26 cellular contexts compared by ENCODE assay signal in genomic region chr19:40486017-40486416, GRCh38. TPM values are rescaled to one million over a fixed set of nuclear protein-coding genes. Genes with fewer than 3 reads are reported as not detected.
DNase-seq lines count a peak whose midpoint lies in the region; ATAC-seq, FAIRE-seq and TF ChIP-seq lines count a peak whose summit lies in the region.
"Had no signal": no experiment of that assay in that cellular context is flagged by ENCODE, and none has a peak within 500 bp of the region (broad histone marks: within the 10 kb centered on the region; RNA-seq: fewer than 3 reads in every experiment).

No MANE protein-coding gene starts in this region.

- H2BK120ac ChIP-seq in trophoblast cell (ENCODE audit: insufficient read depth, low read length, poor library complexity) = no peak overlapping the region

- 24% methylated on average over 3 of the region's 3 CpGs for WGBS in HepG2 (ENCODE audit: low lambda C conversion rate)
- WGBS in right lobe of liver (ENCODE audit: insufficient coverage, low coverage, low lambda C conversion rate, missing lambda C conversion rate) = 54% methylated on average over 2 of the region's 3 CpGs
- WGBS in K562 (ENCODE audit: insufficient coverage, low coverage, missing lambda C conversion rate) = 90% methylated on average over 2 of the region's 3 CpGs
- WGBS in trophoblast cell (ENCODE audit: extremely low coverage, insufficient coverage, insufficient read length) = no CpG with 5 or more reads among the region's 3 CpGs

- no peak overlapping the region for H3K4me2 ChIP-seq in HepG2 (ENCODE audit: low read depth, low read length)
- H3K4me2 ChIP-seq in K562 (ENCODE audit: insufficient read depth, low read length) = no peak overlapping the region
- H3K4me2 ChIP-seq in trophoblast cell (ENCODE audit: low read length) = no peak overlapping the region
- H3K4me2 ChIP-seq: A549, BLaER1 had no signal

- H2BK5ac ChIP-seq in trophoblast cell (ENCODE audit: low read depth, low read length, poor library complexity) = no peak overlapping the region

- no peak overlapping the region for H2AK5ac ChIP-seq in trophoblast cell (ENCODE audit: low read length)

- intact Hi-C loops in HepG2 (cut with micrococcal nuclease; ENCODE audit: unreplicated experiment) (no loop called here), right lobe of liver (cut with DNase I) (no loop called here), K562 (cut with micrococcal nuclease) (no loop called here), A673 (cut with micrococcal nuclease; ENCODE audit: unreplicated experiment) (no loop called here)

- FAIRE-seq in HepG2 (lab: Jason Lieb, UNC) (no peak), K562 (lab: Jason Lieb, UNC) (no peak)
- FAIRE-seq: GM12878, GM12892, GM18507 had no signal

- CTCF ChIA-PET in HepG2 (lab: Yijun Ruan, JAX; ENCODE audit: low intra/inter-chr PET ratio, low total read pairs) = no interaction called here
- CTCF ChIA-PET in K562 (lab: Yijun Ruan, JAX; ENCODE audit: low intra/inter-chr PET ratio) = interaction anchor here (0.7 kb wide), 1 partner anchor 1641 kb away, joined by 5 read pairs; no protein-coding TSS in a partner anchor
- CTCF ChIA-PET in A673 (lab: Charles Lee) = no interaction called here

- POLR2A ChIA-PET in HepG2 (lab: Yijun Ruan, JAX) (no interaction called here), K562 (lab: Yijun Ruan, JAX) (interaction anchor here (0.8 to 2.0 kb wide), 2 partner anchors 16 to 21 kb away, joined by 3 to 8 read pairs; partner anchors contain the start of gene BLVRB), A673 (lab: Charles Lee; ENCODE audit: low non-redundant PET) (no interaction called here)

- no peak overlapping the region for H4K8ac ChIP-seq in trophoblast cell (ENCODE audit: low read depth, low read length)

- no peak for TF ChIP-seq EP300 in HepG2 (IDR thresholded peaks at IDR 0.05; ENCODE audit: low read depth in 2 of 2, low read length in 2 of 2)
- TF ChIP-seq EP300 in HepG2 (CRISPR knock-in tag; IDR thresholded peaks at IDR 0.05; ENCODE audit: borderline replicate concordance) = no peak
- TF ChIP-seq EP300 in K562 (IDR thresholded peaks at IDR 0.05; ENCODE audit: low read length) = no peak

- H3K23ac ChIP-seq in trophoblast cell (ENCODE audit: low read length) = no peak overlapping the region

- no peak overlapping the region for H3K18ac ChIP-seq in trophoblast cell (ENCODE audit: low read length)

- no peak overlapping the region for H4K91ac ChIP-seq in trophoblast cell (ENCODE audit: low read depth, low read length)

- no peak overlapping the region for H2AFZ ChIP-seq in HepG2 (ENCODE audit: low read length)
- no peak overlapping the region for H2AFZ ChIP-seq in K562 (ENCODE audit: low read depth, low read length)
- H2AFZ ChIP-seq in trophoblast cell (ENCODE audit: insufficient read depth, low read length, poor library complexity) = no peak overlapping the region

- H3K4ac ChIP-seq in trophoblast cell (ENCODE audit: low read depth, low read length) = no peak overlapping the region

- no peaks in the 10 kb centered on the region for H3K9me3 ChIP-seq in HepG2 (ENCODE audit: low read length)
- H3K9me3 ChIP-seq in right lobe of liver = no peaks in the 10 kb centered on the region
- H3K9me3 ChIP-seq in K562 (replicated peaks; ENCODE audit: control insufficient read depth, insufficient read depth, low read depth, low read length) = no peaks in the 10 kb centered on the region
- peaks cover 4% of the 10 kb centered on the region for H3K9me3 ChIP-seq in trophoblast cell (ENCODE audit: insufficient read depth, low read depth, low read length)
- no peaks in the 10 kb centered on the region for H3K9me3 ChIP-seq in A673 (ENCODE audit: low read depth, low read length, poor library complexity, severe bottlenecking)
- H3K9me3 ChIP-seq: A549, BE2C, BLaER1 had no signal

- no peak overlapping the region for H2BK12ac ChIP-seq in trophoblast cell (ENCODE audit: low read length)

- no peaks in the 10 kb centered on the region for H3K79me1 ChIP-seq in trophoblast cell (ENCODE audit: low read length)

- BruUV-seq in HepG2 (replicated peaks; lab: Mats Ljungman, UMichigan) = no TSS peak
- no TSS peak for BruUV-seq in K562 (replicated peaks; lab: Mats Ljungman, UMichigan)
- BruUV-seq in A673 (replicated peaks; lab: Mats Ljungman, UMichigan) = no TSS peak

- H3K27me3 ChIP-seq in HepG2 (ENCODE audit: control insufficient read depth in 1 of 2, insufficient read depth in 2 of 2, low read length in 2 of 2) (peaks cover 0 to 3% of the 10 kb centered on the region in 2 experiments; a peak in 3 of 5 replicates), right lobe of liver (no peaks in the 10 kb centered on the region), K562 (ENCODE audit: control insufficient read depth in 2 of 2, insufficient read depth in 2 of 2, low read length in 2 of 2) (no peaks in the 10 kb centered on the region), trophoblast cell (ENCODE audit: insufficient read depth, low read length) (no peaks in the 10 kb centered on the region), A673 (replicated peaks; ENCODE audit: insufficient read depth, low read depth, low read length, poor library complexity) (peaks cover 6% of the 10 kb centered on the region)
- H3K27me3 ChIP-seq: BE2C, BLaER1 had no signal

- DNase-seq in HepG2 (ENCODE audit: low spot score) (no peak), right lobe of liver (no peak), K562 (ENCODE audit: extremely low read depth in 1 of 4, low spot score in 3 of 4) (no peak), trophoblast cell (no peak), A673 (ENCODE audit: low spot score) (no peak)
- DNase-seq: ACHN; BE2C; C1 segment of cervical spinal cord; CD4-positive, alpha-beta memory T cell; CD4-positive, CD25-positive, alpha-beta regulatory T cell; CD8-positive, alpha-beta memory T cell; COR-L47; DMS 273 treated with DMSO at 0.1 percent for 48 hours; DMS153; DMS53; DMS79; DND-41; EL; GDM1 had no signal

- H3K27ac ChIP-seq in HepG2 (ENCODE audit: extremely low read length, insufficient read depth, low read length) = no peak overlapping the region
- H3K27ac ChIP-seq in right lobe of liver = no peak overlapping the region
- H3K27ac ChIP-seq in K562 (ENCODE audit: extremely low read depth, low read depth, low read length) = no peak overlapping the region
- H3K27ac ChIP-seq in trophoblast cell (ENCODE audit: low read depth, low read length) = no peak overlapping the region
- H3K27ac ChIP-seq in A673 (ENCODE audit: low read depth, low read length, poor library complexity, severe bottlenecking) = no peak overlapping the region
- H3K27ac ChIP-seq: 22Rv1, A549, BLaER1 had no signal

- no peak overlapping the region for H3K14ac ChIP-seq in trophoblast cell (ENCODE audit: low read length)

- H4K12ac ChIP-seq in trophoblast cell (ENCODE audit: low read depth, low read length) = no peak overlapping the region

- H3K4me3 ChIP-seq in HepG2 (replicated peaks in 1 of 3; ENCODE audit: insufficient read depth in 1 of 3, low read depth in 2 of 3, low read length in 3 of 3) = no peak overlapping the region
- no peak overlapping the region for H3K4me3 ChIP-seq in right lobe of liver
- H3K4me3 ChIP-seq in K562 = no peak overlapping the region
- H3K4me3 ChIP-seq in trophoblast cell (ENCODE audit: low read depth, low read length) = no peak overlapping the region
- no peak overlapping the region for H3K4me3 ChIP-seq in A673 (ENCODE audit: low read depth, low read length, poor library complexity, severe bottlenecking)
- H3K4me3 ChIP-seq: A549, BLaER1, GM12878 had no signal

- H3K4me1 ChIP-seq in HepG2 (ENCODE audit: insufficient read depth, low read length) = peaks cover 10% of the 10 kb centered on the region
- no peaks in the 10 kb centered on the region for H3K4me1 ChIP-seq in right lobe of liver
- peaks cover 4 to 25% of the 10 kb centered on the region in 2 experiments for H3K4me1 ChIP-seq in K562 (replicated peaks in 1 of 2; ENCODE audit: control insufficient read depth in 2 of 2, insufficient read depth in 2 of 2, low read length in 2 of 2)
- no peaks in the 10 kb centered on the region for H3K4me1 ChIP-seq in trophoblast cell (ENCODE audit: control insufficient read depth in 1 of 2, insufficient read depth in 2 of 2, low read length in 2 of 2)
- no peaks in the 10 kb centered on the region for H3K4me1 ChIP-seq in A673 (ENCODE audit: insufficient read depth, low read length, poor library complexity, severe bottlenecking)
- H3K4me1 ChIP-seq: BE2C, BLaER1 had no signal

- no peaks in the 10 kb centered on the region for H3K9me1 ChIP-seq in K562 (ENCODE audit: control insufficient read depth, insufficient read depth, low read length)

- H3K36me3 ChIP-seq in HepG2 (replicated peaks in 1 of 2; ENCODE audit: control insufficient read depth in 1 of 2, insufficient read depth in 2 of 2, low read length in 2 of 2) (no peaks in the 10 kb centered on the region), right lobe of liver (no peaks in the 10 kb centered on the region), K562 (ENCODE audit: control insufficient read depth, insufficient read depth, low read length) (no peaks in the 10 kb centered on the region), trophoblast cell (ENCODE audit: control insufficient read depth in 1 of 2, insufficient read depth in 2 of 2, low read length in 2 of 2) (no peaks in the 10 kb centered on the region), A673 (ENCODE audit: insufficient read depth, low read length, poor library complexity, severe bottlenecking) (no peaks in the 10 kb centered on the region)
- H3K36me3 ChIP-seq: BE2C, BLaER1 had no signal

- TF ChIP-seq POLR2A in HepG2 (IDR thresholded peaks at IDR 0.05; ENCODE audit: insufficient read depth in 1 of 2, low read depth in 2 of 2, low read length in 2 of 2) = no peak
- no peak for TF ChIP-seq POLR2A in right lobe of liver (IDR thresholded peaks at IDR 0.05)
- TF ChIP-seq POLR2A in K562 (conservative IDR thresholded peaks at IDR 0.05) = no peak

- H3K9ac ChIP-seq in HepG2 (ENCODE audit: insufficient read depth, low read depth, low read length) (no peak overlapping the region), K562 (ENCODE audit: insufficient read depth in 1 of 2, low read depth in 2 of 2, low read length in 2 of 2) (no peak overlapping the region), trophoblast cell (ENCODE audit: low read length) (no peak overlapping the region)
- H3K9ac ChIP-seq: BLaER1 had no signal

- in situ Hi-C loops in HepG2 (cut with HindIII; ENCODE audit: extremely low pct_ligation_motif_present, low pct_unique_long_range_greater_than_20kb) (no loop called here), K562 (cut with MboI) (no loop called here)

- H4K20me1 ChIP-seq in HepG2 (ENCODE audit: insufficient read depth, low read length) (no peaks in the 10 kb centered on the region), K562 (replicated peaks; ENCODE audit: control insufficient read depth, insufficient read depth, low read length) (no peaks in the 10 kb centered on the region)
- H4K20me1 ChIP-seq: BLaER1 had no signal

- no peak for TF ChIP-seq RAD21 in HepG2 (CRISPR knock-in tag; IDR thresholded peaks at IDR 0.05)
- TF ChIP-seq RAD21 in K562 (CRISPR knock-in tag; conservative IDR thresholded peaks at IDR 0.05 in 1 of 2, IDR thresholded peaks at IDR 0.05 in 1 of 2) = no peak

- H3K79me2 ChIP-seq in HepG2 (ENCODE audit: insufficient read depth, low read length) = no peaks in the 10 kb centered on the region
- no peaks in the 10 kb centered on the region for H3K79me2 ChIP-seq in K562 (ENCODE audit: control insufficient read depth, insufficient read depth, low read length)
- no peaks in the 10 kb centered on the region for H3K79me2 ChIP-seq in trophoblast cell (ENCODE audit: control insufficient read depth, insufficient read depth, low read length, poor library complexity)

- TF ChIP-seq CTCF in HepG2 (CRISPR knock-in tag; IDR thresholded peaks at IDR 0.05) = no peak
- TF ChIP-seq CTCF in right lobe of liver (IDR thresholded peaks at IDR 0.05) = no peak
- no peak for TF ChIP-seq CTCF in K562 (IDR thresholded peaks at IDR 0.05 in 2 of 3, conservative IDR thresholded peaks at IDR 0.05 in 1 of 3; ENCODE audit: insufficient read depth in 2 of 3, low read depth in 1 of 3, low read length in 3 of 3)
- TF ChIP-seq CTCF in A673 (conservative IDR thresholded peaks at IDR 0.05; ENCODE audit: low read depth, low read length) = no peak

- ATAC-seq in HepG2 (no peak), right lobe of liver (no peak), K562 (no peak)
- ATAC-seq: A549, GM12878 had no signal

RNA-seq across cellular contexts. Expression of gene SPTBN4, which starts 19.2 kb away (rescaled TPM):
- 0.11 TPM in 1 of 2 replicates, not detected in the other for total RNA-seq in HepG2 (2016; rRNA removed; fragmentation: Illumina TruSeq; extraction: Trizol)
- total RNA-seq in HepG2 (2016; cell fraction: cytosol; rRNA removed; fragmentation: Illumina TruSeq; extraction: Trizol; ENCODE audit: low read depth) = not detected in 2 replicates
- total RNA-seq in HepG2 (2016; cell fraction: insoluble cytoplasmic fraction; rRNA removed; fragmentation: Illumina TruSeq; extraction: Trizol) = not detected in 2 replicates
- total RNA-seq in HepG2 (2016; cell fraction: membrane; rRNA removed; fragmentation: Illumina TruSeq; extraction: Trizol) = not detected in 2 replicates
- not detected in 2 replicates for total RNA-seq in HepG2 (2016; cell fraction: nucleus; rRNA removed; fragmentation: Illumina TruSeq; extraction: Trizol)
- polyA plus RNA-seq in HepG2 (2011; rRNA removed) = 0.08 and 0.11 TPM in 2 replicates
- polyA plus RNA-seq in HepG2 (2011; cell fraction: cytosol; rRNA removed) = 0.04 and 0.11 TPM in 2 replicates
- polyA plus RNA-seq in HepG2 (2011; cell fraction: nucleus; rRNA removed) = 0.26 and 0.29 TPM in 2 replicates
- 0.11 TPM in 2 replicates for polyA plus RNA-seq in HepG2 (2012)
- not detected in 2 replicates for polyA plus RNA-seq in HepG2 (2016; cell fraction: cytosol; fragmentation: Illumina TruSeq; extraction: Trizol; ENCODE audit: low read depth)
- polyA plus RNA-seq in HepG2 (2016; cell fraction: insoluble cytoplasmic fraction; fragmentation: Illumina TruSeq; extraction: Trizol; ENCODE audit: low read depth) = not detected in 2 replicates
- polyA plus RNA-seq in HepG2 (2016; cell fraction: membrane; fragmentation: Illumina TruSeq; extraction: Trizol; ENCODE audit: low read depth) = not detected in 2 replicates
- polyA plus RNA-seq in HepG2 (2016; cell fraction: nucleus; fragmentation: Illumina TruSeq; extraction: Trizol; ENCODE audit: insufficient read depth, low read depth) = not detected in 2 replicates
- polyA minus RNA-seq in HepG2 (2011; rRNA and poly(A)+ RNA removed; ENCODE audit: low replicate concordance) = 0.30 and 1.5 TPM in 2 replicates
- polyA minus RNA-seq in HepG2 (2011; cell fraction: cytosol; rRNA and poly(A)+ RNA removed) = not detected in 2 replicates
- not detected in 2 replicates for polyA minus RNA-seq in HepG2 (2011; cell fraction: nucleus; rRNA and poly(A)+ RNA removed)
- 1 to 10 TPM in 1 of 6 experiments, under 1 TPM in 5; 0.44 to 1.6 (median 0.65) TPM for total RNA-seq in right lobe of liver
- total RNA-seq in K562 (2011; cell fraction: chromatin; rRNA removed; ENCODE audit: low replicate concordance) = 5.7 and 11.0 TPM in 2 replicates
- 3.8 and 4.5 TPM in 2 replicates for total RNA-seq in K562 (2011; cell fraction: nucleolus; rRNA removed)
- total RNA-seq in K562 (2011; cell fraction: nucleoplasm; rRNA removed) = 5.3 and 6.9 TPM in 2 replicates
- total RNA-seq in K562 (2014; rRNA removed) = 0.86 and 2.0 TPM in 2 replicates
- 0.16 and 0.47 TPM in 2 replicates for total RNA-seq in K562 (2014; rRNA removed; fragmentation: Illumina TruSeq; extraction: Trizol)
- 0.83 and 1.3 TPM in 2 replicates for total RNA-seq in K562 (2015; rRNA removed; fragmentation: Illumina TruSeq; extraction: Trizol)
- total RNA-seq in K562 (2021) = 1.5 and 1.6 TPM in 2 replicates
- 1.2 and 1.3 TPM in 2 replicates for polyA plus RNA-seq in K562 (2011; rRNA removed)
- polyA plus RNA-seq in K562 (2011; cell fraction: cytosol; rRNA removed) = 0.94 and 1.8 TPM in 2 replicates
- polyA plus RNA-seq in K562 (2011; cell fraction: nucleus; rRNA removed) = 2.6 and 3.5 TPM in 2 replicates
- polyA plus RNA-seq in K562 (2012) = 1.7 and 1.9 TPM in 2 replicates
- polyA plus RNA-seq in K562 (2014; fragmentation: Illumina TruSeq; extraction: Trizol) = 0.51 and 0.70 TPM in 2 replicates
- polyA plus RNA-seq in K562 (2014; fragmentation: Nextera tagmentation; extraction: Ambion mirVana) = under 1 TPM; 0.01 to 0.10 TPM
- 1.2 and 1.3 TPM in 2 replicates for polyA plus RNA-seq in K562 (2014; rRNA removed)
- polyA minus RNA-seq in K562 (2011; rRNA and poly(A)+ RNA removed) = 1.1 and 1.5 TPM in 2 replicates
- polyA minus RNA-seq in K562 (2011; cell fraction: cytosol; rRNA and poly(A)+ RNA removed) = 0.38 and 0.46 TPM in 2 replicates
- 0.81 and 1.4 TPM in 2 replicates for polyA minus RNA-seq in K562 (2011; cell fraction: nucleus; rRNA and poly(A)+ RNA removed)
- polyA plus RNA-seq in trophoblast cell (2013) = 0.30 and 0.33 TPM in 2 replicates
- 0.43 and 0.94 TPM in 2 replicates for total RNA-seq in A673 (2021)
- total RNA-seq: CD4-positive, CD25-positive, alpha-beta regulatory T cell had no signal
- polyA plus RNA-seq: CD14-positive monocyte; CD4-positive, CD25-positive, alpha-beta regulatory T cell; CD8-positive, alpha-beta memory T cell had no signal

RNA-seq across cellular contexts. Expression of gene BLVRB, which starts 20.5 kb away (rescaled TPM):
- total RNA-seq in HepG2 (2016; rRNA removed; fragmentation: Illumina TruSeq; extraction: Trizol) (25.9 and 32.7 TPM in 2 replicates), right lobe of liver (100 to 1,000 TPM; 127 to 326 (median 146) TPM), K562 (2014; rRNA removed) (749 and 813 TPM in 2 replicates), K562 (2014; rRNA removed; fragmentation: Illumina TruSeq; extraction: Trizol) (110 and 229 TPM in 2 replicates), K562 (2015; rRNA removed; fragmentation: Illumina TruSeq; extraction: Trizol) (331 and 332 TPM in 2 replicates), K562 (2021) (457 and 476 TPM in 2 replicates), A673 (2021) (36.1 and 48.2 TPM in 2 replicates)
- 8.2 and 10.9 TPM in 2 replicates for total RNA-seq in HepG2 (2016; cell fraction: cytosol; rRNA removed; fragmentation: Illumina TruSeq; extraction: Trizol; ENCODE audit: low read depth)
- 28.3 and 39.1 TPM in 2 replicates for total RNA-seq in HepG2 (2016; cell fraction: insoluble cytoplasmic fraction; rRNA removed; fragmentation: Illumina TruSeq; extraction: Trizol)
- 7.6 and 7.9 TPM in 2 replicates for total RNA-seq in HepG2 (2016; cell fraction: membrane; rRNA removed; fragmentation: Illumina TruSeq; extraction: Trizol)
- 9.9 and 11.1 TPM in 2 replicates for total RNA-seq in HepG2 (2016; cell fraction: nucleus; rRNA removed; fragmentation: Illumina TruSeq; extraction: Trizol)
- polyA plus RNA-seq in HepG2 (2011; rRNA removed) (51.4 and 75.9 TPM in 2 replicates), K562 (2011; rRNA removed) (368 and 461 TPM in 2 replicates), K562 (2014; fragmentation: Illumina TruSeq; extraction: Trizol) (260 and 428 TPM in 2 replicates), K562 (2014; fragmentation: Nextera tagmentation; extraction: Ambion mirVana) (100 to 1,000 TPM in 1 of 2 experiments, 10 to 100 TPM in 1; 81.1 to 184 TPM), K562 (2014; rRNA removed) (634 and 677 TPM in 2 replicates)
- 66.0 and 107 TPM in 2 replicates for polyA plus RNA-seq in HepG2 (2011; cell fraction: cytosol; rRNA removed)
- 44.9 and 46.6 TPM in 2 replicates for polyA plus RNA-seq in HepG2 (2011; cell fraction: nucleus; rRNA removed)
- 39.5 and 39.8 TPM in 2 replicates for polyA plus RNA-seq in HepG2 (2012)
- polyA plus RNA-seq in HepG2 (2016; cell fraction: cytosol; fragmentation: Illumina TruSeq; extraction: Trizol; ENCODE audit: low read depth) = 10.5 and 11.4 TPM in 2 replicates
- polyA plus RNA-seq in HepG2 (2016; cell fraction: insoluble cytoplasmic fraction; fragmentation: Illumina TruSeq; extraction: Trizol; ENCODE audit: low read depth) = 31.5 and 40.3 TPM in 2 replicates
- 6.6 and 8.8 TPM in 2 replicates for polyA plus RNA-seq in HepG2 (2016; cell fraction: membrane; fragmentation: Illumina TruSeq; extraction: Trizol; ENCODE audit: low read depth)
- 18.0 and 18.8 TPM in 2 replicates for polyA plus RNA-seq in HepG2 (2016; cell fraction: nucleus; fragmentation: Illumina TruSeq; extraction: Trizol; ENCODE audit: insufficient read depth, low read depth)
- polyA minus RNA-seq in HepG2 (2011; rRNA and poly(A)+ RNA removed; ENCODE audit: low replicate concordance) = 42.8 and 149 TPM in 2 replicates
- 28.8 and 32.2 TPM in 2 replicates for polyA minus RNA-seq in HepG2 (2011; cell fraction: cytosol; rRNA and poly(A)+ RNA removed)
- 6.0 and 10.4 TPM in 2 replicates for polyA minus RNA-seq in HepG2 (2011; cell fraction: nucleus; rRNA and poly(A)+ RNA removed)
- 26.9 and 65.0 TPM in 2 replicates for total RNA-seq in K562 (2011; cell fraction: chromatin; rRNA removed; ENCODE audit: low replicate concordance)
- total RNA-seq in K562 (2011; cell fraction: nucleolus; rRNA removed) = 107 and 125 TPM in 2 replicates
- total RNA-seq in K562 (2011; cell fraction: nucleoplasm; rRNA removed) = 74.7 and 75.7 TPM in 2 replicates
- 836 and 2,229 TPM in 2 replicates for polyA plus RNA-seq in K562 (2011; cell fraction: cytosol; rRNA removed)
- 252 and 288 TPM in 2 replicates for polyA plus RNA-seq in K562 (2011; cell fraction: nucleus; rRNA removed)
- 416 and 585 TPM in 2 replicates for polyA plus RNA-seq in K562 (2012)
- polyA minus RNA-seq in K562 (2011; rRNA and poly(A)+ RNA removed) = 85.4 and 138 TPM in 2 replicates
- 198 and 225 TPM in 2 replicates for polyA minus RNA-seq in K562 (2011; cell fraction: cytosol; rRNA and poly(A)+ RNA removed)
- 34.6 and 38.7 TPM in 2 replicates for polyA minus RNA-seq in K562 (2011; cell fraction: nucleus; rRNA and poly(A)+ RNA removed)
- polyA plus RNA-seq in trophoblast cell (2013) = 69.2 and 70.1 TPM in 2 replicates

RNA-seq across cellular contexts. Expression of gene SERTAD3, which starts 41.9 kb away (rescaled TPM):
- total RNA-seq in HepG2 (2016; rRNA removed; fragmentation: Illumina TruSeq; extraction: Trizol) (16.9 and 17.8 TPM in 2 replicates), right lobe of liver (10 to 100 TPM in 1 of 6 experiments, 1 to 10 TPM in 5; 5.2 to 10.1 (median 7.4) TPM), K562 (2014; rRNA removed) (17.5 and 19.3 TPM in 2 replicates), K562 (2014; rRNA removed; fragmentation: Illumina TruSeq; extraction: Trizol) (16.1 and 17.2 TPM in 2 replicates), K562 (2015; rRNA removed; fragmentation: Illumina TruSeq; extraction: Trizol) (21.6 and 27.7 TPM in 2 replicates), K562 (2021) (28.9 and 31.4 TPM in 2 replicates), A673 (2021) (26.3 and 28.7 TPM in 2 replicates)
- 14.6 and 17.8 TPM in 2 replicates for total RNA-seq in HepG2 (2016; cell fraction: cytosol; rRNA removed; fragmentation: Illumina TruSeq; extraction: Trizol; ENCODE audit: low read depth)
- total RNA-seq in HepG2 (2016; cell fraction: insoluble cytoplasmic fraction; rRNA removed; fragmentation: Illumina TruSeq; extraction: Trizol) = 14.8 and 17.5 TPM in 2 replicates
- 22.0 and 25.4 TPM in 2 replicates for total RNA-seq in HepG2 (2016; cell fraction: membrane; rRNA removed; fragmentation: Illumina TruSeq; extraction: Trizol)
- total RNA-seq in HepG2 (2016; cell fraction: nucleus; rRNA removed; fragmentation: Illumina TruSeq; extraction: Trizol) = 6.8 and 9.0 TPM in 2 replicates
- polyA plus RNA-seq in HepG2 (2011; rRNA removed) (9.5 and 9.6 TPM in 2 replicates), K562 (2011; rRNA removed) (17.6 and 18.9 TPM in 2 replicates), K562 (2014; fragmentation: Illumina TruSeq; extraction: Trizol) (15.1 and 18.6 TPM in 2 replicates), K562 (2014; fragmentation: Nextera tagmentation; extraction: Ambion mirVana) (1 to 10 TPM; 5.4 to 5.9 TPM), K562 (2014; rRNA removed) (18.1 and 18.5 TPM in 2 replicates)
- 6.9 and 7.9 TPM in 2 replicates for polyA plus RNA-seq in HepG2 (2011; cell fraction: cytosol; rRNA removed)
- 5.9 and 6.5 TPM in 2 replicates for polyA plus RNA-seq in HepG2 (2011; cell fraction: nucleus; rRNA removed)
- 6.5 and 7.5 TPM in 2 replicates for polyA plus RNA-seq in HepG2 (2012)
- 3.8 and 4.4 TPM in 2 replicates for polyA plus RNA-seq in HepG2 (2016; cell fraction: cytosol; fragmentation: Illumina TruSeq; extraction: Trizol; ENCODE audit: low read depth)
- 10.8 and 15.2 TPM in 2 replicates for polyA plus RNA-seq in HepG2 (2016; cell fraction: insoluble cytoplasmic fraction; fragmentation: Illumina TruSeq; extraction: Trizol; ENCODE audit: low read depth)
- polyA plus RNA-seq in HepG2 (2016; cell fraction: membrane; fragmentation: Illumina TruSeq; extraction: Trizol; ENCODE audit: low read depth) = 7.3 and 9.1 TPM in 2 replicates
- polyA plus RNA-seq in HepG2 (2016; cell fraction: nucleus; fragmentation: Illumina TruSeq; extraction: Trizol; ENCODE audit: insufficient read depth, low read depth) = 13.4 and 16.1 TPM in 2 replicates
- polyA minus RNA-seq in HepG2 (2011; rRNA and poly(A)+ RNA removed; ENCODE audit: low replicate concordance) = 19.2 and 19.5 TPM in 2 replicates
- polyA minus RNA-seq in HepG2 (2011; cell fraction: cytosol; rRNA and poly(A)+ RNA removed) = 10.9 and 15.7 TPM in 2 replicates
- polyA minus RNA-seq in HepG2 (2011; cell fraction: nucleus; rRNA and poly(A)+ RNA removed) = 5.1 and 5.8 TPM in 2 replicates
- total RNA-seq in K562 (2011; cell fraction: chromatin; rRNA removed; ENCODE audit: low replicate concordance) = 16.7 and 27.2 TPM in 2 replicates
- total RNA-seq in K562 (2011; cell fraction: nucleolus; rRNA removed) = 20.4 and 20.7 TPM in 2 replicates
- 24.9 and 26.9 TPM in 2 replicates for total RNA-seq in K562 (2011; cell fraction: nucleoplasm; rRNA removed)
- polyA plus RNA-seq in K562 (2011; cell fraction: cytosol; rRNA removed) = 19.3 and 35.5 TPM in 2 replicates
- 17.8 and 23.4 TPM in 2 replicates for polyA plus RNA-seq in K562 (2011; cell fraction: nucleus; rRNA removed)
- polyA plus RNA-seq in K562 (2012) = 20.7 and 22.0 TPM in 2 replicates
- 18.4 and 23.4 TPM in 2 replicates for polyA minus RNA-seq in K562 (2011; rRNA and poly(A)+ RNA removed)
- 24.3 and 28.9 TPM in 2 replicates for polyA minus RNA-seq in K562 (2011; cell fraction: cytosol; rRNA and poly(A)+ RNA removed)
- 8.1 and 13.9 TPM in 2 replicates for polyA minus RNA-seq in K562 (2011; cell fraction: nucleus; rRNA and poly(A)+ RNA removed)
- 30.6 and 31.9 TPM in 2 replicates for polyA plus RNA-seq in trophoblast cell (2013)

Comparison
In these comparisons a context has a peak if more than half of its experiments do, and no peak if none do; other contexts are left out.
1. Of the 241 proteins assayed by ChIP-seq in both HepG2 and K562: peak only in HepG2: none; only in K562: none; in both: ZNF121; in neither: 240.